In the genomic region with DNA sequence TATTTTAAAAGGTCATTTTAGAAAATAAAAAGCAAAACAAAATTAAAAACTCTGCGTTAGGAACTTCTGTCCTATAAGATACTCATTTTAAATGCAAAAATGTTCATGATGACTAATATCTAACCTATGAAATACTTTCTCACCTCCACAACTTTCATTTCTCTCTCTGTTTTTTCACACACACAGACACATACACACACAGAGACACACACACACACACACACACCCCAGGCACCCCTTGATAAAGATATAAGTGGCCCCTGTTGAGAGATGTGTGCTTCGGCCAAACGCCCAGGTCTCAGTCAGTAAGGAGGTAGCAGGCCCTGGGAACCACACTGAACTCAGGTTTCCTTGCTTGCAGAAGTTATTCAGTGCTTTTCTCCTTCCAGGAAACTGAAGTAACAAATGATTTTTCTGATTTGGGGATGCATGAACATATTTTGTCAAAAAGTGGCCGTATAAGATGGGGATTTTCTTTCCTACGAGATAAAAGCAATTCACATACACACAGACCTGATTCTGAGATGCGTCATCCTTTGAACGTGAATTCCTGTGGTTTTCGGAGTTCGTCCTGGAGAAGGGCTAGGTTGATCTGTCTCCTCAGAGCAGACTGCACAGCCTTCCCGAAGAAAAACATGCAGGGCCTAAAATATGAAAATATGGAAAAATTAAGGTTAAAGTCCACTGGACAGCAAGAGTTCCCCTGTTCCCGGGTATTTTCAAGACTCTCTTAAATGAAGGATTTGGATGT, we compare ENCODE assay signal across 1 cellular context.
TF ChIP-seq lines count a peak whose summit lies in the region.

No MANE protein-coding gene starts in this region.

TF ChIP-seq in HCT116, 20 proteins besides CTCF, POLR2A, EP300 and RAD21:
- TF ChIP-seq JUND (IDR thresholded peaks at IDR 0.05) (peak; percentile 51), SRF (IDR thresholded peaks at IDR 0.05; ENCODE audit: low read depth) (no peak), FOSL1 (IDR thresholded peaks at IDR 0.05; ENCODE audit: low read depth) (peak; percentile 27; the same call in 1 of the 2 replicates)
TF ChIP-seq in HCT116: peak in this region for 2.
